ENCODE assay signal across 8 cellular contexts in the genomic region with DNA sequence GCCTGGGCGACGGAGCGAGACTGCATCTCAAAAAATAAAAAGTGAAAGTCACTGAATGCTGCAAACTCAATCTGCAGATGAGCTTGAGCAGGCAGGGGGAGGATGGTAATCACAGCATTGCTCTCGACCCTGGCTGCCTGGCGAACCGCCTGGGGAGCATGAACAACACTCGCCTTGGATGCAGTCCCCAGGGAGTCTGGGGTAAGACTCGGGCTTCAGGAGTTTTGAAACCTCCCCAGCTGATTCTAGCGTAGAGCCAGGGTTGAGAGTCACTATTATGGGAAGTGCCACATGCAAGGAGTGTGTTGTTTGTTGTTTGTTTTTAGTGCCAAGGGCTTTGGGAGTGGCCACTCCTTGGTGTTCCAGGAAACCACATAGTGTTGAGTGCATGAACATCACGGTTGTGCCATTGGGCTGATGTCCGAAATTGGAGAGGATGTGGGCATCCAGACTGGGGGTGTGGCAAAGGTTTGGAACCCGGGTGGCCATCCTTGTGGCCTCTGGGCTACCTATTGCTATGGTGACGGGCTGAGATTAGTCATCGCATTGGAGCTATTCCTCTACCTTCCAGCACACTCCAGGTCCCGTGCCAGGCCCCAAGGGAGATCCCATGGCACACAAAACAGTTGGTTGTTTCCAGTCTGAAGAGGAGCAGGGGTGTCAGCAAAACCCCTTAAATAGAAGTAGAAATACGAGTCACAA.
DNase-seq lines count a peak whose midpoint lies in the region; ATAC-seq, FAIRE-seq and TF ChIP-seq lines count a peak whose summit lies in the region.

No MANE protein-coding gene starts in this region.

- no peak overlapping the region for H3K4me3 Mint-ChIP-seq in activated naive CD4-positive, alpha-beta T cell treated with anti-CD3 and anti-CD28 coated beads, Interleukin-2, amount 50 U/mL, for 24 hours

- H3K36me3 Mint-ChIP-seq in activated naive CD4-positive, alpha-beta T cell treated with anti-CD3 and anti-CD28 coated beads, Interleukin-2, amount 50 U/mL, for 24 hours: peaks cover 2% of the 10 kb centered on the region
- no peaks in the 10 kb centered on the region for H3K36me3 Mint-ChIP-seq in activated naive CD4-positive, alpha-beta T cell treated with anti-CD3 and anti-CD28 coated beads, Interleukin-2, amount 50 U/mL, for 72 hours

- H3K9me3 ChIP-seq in ascending aorta: no peaks in the 10 kb centered on the region
- H3K9me3 ChIP-seq in kidney (ENCODE audit: control insufficient read depth in 1 of 2, low read length in 2 of 2): no peaks in the 10 kb centered on the region

- TF ChIP-seq CTCF in ascending aorta (IDR thresholded peaks at IDR 0.05): no peak
- TF ChIP-seq CTCF in kidney (IDR thresholded peaks at IDR 0.05; ENCODE audit: borderline replicate concordance, extremely low read depth, insufficient read depth): no peak

- H3K27me3 Mint-ChIP-seq in activated naive CD4-positive, alpha-beta T cell treated with anti-CD3 and anti-CD28 coated beads, Interleukin-2, amount 50 U/mL, for 24 hours: no peaks in the 10 kb centered on the region

- H3K27ac Mint-ChIP-seq in activated naive CD4-positive, alpha-beta T cell treated with anti-CD3 and anti-CD28 coated beads, Interleukin-2, amount 50 U/mL, for 24 hours: peak overlapping the region; percentile 38
- H3K27ac Mint-ChIP-seq in activated naive CD4-positive, alpha-beta T cell treated with anti-CD3 and anti-CD28 coated beads, Interleukin-2, amount 50 U/mL, for 72 hours: peak overlapping the region in 1 of 2 donors; percentile 72

- H3K27ac ChIP-seq in ascending aorta (peak overlapping the region; percentile 71 to 77), kidney (ENCODE audit: low read depth in 2 of 2, low read length in 2 of 2) (no peak overlapping the region)

- no peak overlapping the region for H3K9ac ChIP-seq in kidney (ENCODE audit: low read length in 2 of 2)

- peaks cover 11 to 19% of the 10 kb centered on the region in 2 donors for H3K4me1 ChIP-seq in ascending aorta
- H3K4me1 ChIP-seq in kidney (ENCODE audit: control insufficient read depth in 1 of 2, insufficient read depth in 1 of 2, low read depth in 1 of 2, low read length in 2 of 2): peaks cover 0 to 2% of the 10 kb centered on the region in 2 donors

- intact Hi-C loops in ascending aorta (cut with DNase I): loop anchor here (5.0 kb wide), 3 partner anchors 78 to 227 kb away; no protein-coding TSS in a partner anchor
- intact Hi-C loops in kidney (cut with DNase I): loop anchor here (10.0 kb wide), 1 partner anchor 245 kb away; a partner anchor contains a TSS

- H3K27me3 ChIP-seq in ascending aorta: no peaks in the 10 kb centered on the region

- ATAC-seq in activated naive CD4-positive, alpha-beta T cell treated with anti-CD3 and anti-CD28 coated beads, Interleukin-2, amount 50 U/mL, for 72 hours: no peak

- H3K36me3 ChIP-seq in ascending aorta (peaks cover 61 to 69% of the 10 kb centered on the region in 2 donors), kidney (ENCODE audit: control insufficient read depth in 1 of 2, insufficient read depth in 2 of 2, low read length in 2 of 2) (no peaks in the 10 kb centered on the region)

- FAIRE-seq in kidney (lab: Jason Lieb, UNC) (no peak), urothelium cell line (lab: Jason Lieb, UNC) (peak; percentile 17)

- DNase-seq in activated naive CD4-positive, alpha-beta T cell treated with anti-CD3 and anti-CD28 coated beads, Interleukin-2, amount 50 U/mL, for 72 hours (ENCODE audit: low spot score in 2 of 2): no peak
- DNase-seq in ascending aorta (ENCODE audit: low spot score in 2 of 2) (peak; percentile 80 to 94), kidney (peak; percentile 62), urothelium cell line (ENCODE audit: low spot score) (peak; percentile 85), NCI-H748 treated with DMSO at 0.1 percent for 48 hours (lab: John Stamatoyannopoulos, UW) (no peak), HT-29 (ENCODE audit: low spot score) (no peak), iPS-NIHi11 (ENCODE audit: low spot score) (no peak)

- H3K9me3 Mint-ChIP-seq in activated naive CD4-positive, alpha-beta T cell treated with anti-CD3 and anti-CD28 coated beads, Interleukin-2, amount 50 U/mL, for 24 hours: no peaks in the 10 kb centered on the region
- H3K9me3 Mint-ChIP-seq in activated naive CD4-positive, alpha-beta T cell treated with anti-CD3 and anti-CD28 coated beads, Interleukin-2, amount 50 U/mL, for 72 hours: no peaks in the 10 kb centered on the region

- peaks cover 12% of the 10 kb centered on the region for H3K4me1 Mint-ChIP-seq in activated naive CD4-positive, alpha-beta T cell treated with anti-CD3 and anti-CD28 coated beads, Interleukin-2, amount 50 U/mL, for 24 hours

- H3K4me3 ChIP-seq in ascending aorta (no peak overlapping the region), kidney (ENCODE audit: low read length in 2 of 2) (no peak overlapping the region)

Comparison
In these comparisons a context has a peak if more than half of its experiments do, and no peak if none do; other contexts are left out.
1. DNase-seq: peak in ascending aorta (2 of 2), kidney (single experiment) and urothelium cell line (single experiment); none in activated naive CD4-positive, alpha-beta T cell treated with anti-CD3 and anti-CD28 coated beads, Interleukin-2, amount 50 U/mL, for 72 hours (0 of 2), NCI-H748 treated with DMSO at 0.1 percent for 48 hours (single experiment), HT-29 (single experiment) and iPS-NIHi11 (single experiment).
2. H3K27ac ChIP-seq: peak in ascending aorta (2 of 2); none in kidney (0 of 2).